Comparison of ENCODE assay signal across 1 cellular context in genomic region chr17:21402166-21402571, GRCh38.
TF ChIP-seq lines count a peak whose summit lies in the region.

No MANE protein-coding gene starts in this region.

TF ChIP-seq in HCT116, 20 proteins besides CTCF, POLR2A, EP300 and RAD21:
- peak; percentile 31; the same call in 1 of the 2 replicates for TF ChIP-seq SP1 (IDR thresholded peaks at IDR 0.05; ENCODE audit: low read depth)
- TF ChIP-seq ZFX (IDR thresholded peaks at IDR 0.05), result 0 out of 2 replicates have a peak, but pooled peaks have one; percentile 16
- TF ChIP-seq MAX (IDR thresholded peaks at IDR 0.05), result peak; percentile 68
- TF ChIP-seq JUND (IDR thresholded peaks at IDR 0.05), result peak; percentile 49; the same call in 1 of the 2 replicates
- TF ChIP-seq POLR2AphosphoS5 (IDR thresholded peaks at IDR 0.05; ENCODE audit: low read depth, low read length), result peak; percentile 40
- TF ChIP-seq FOSL1 (IDR thresholded peaks at IDR 0.05; ENCODE audit: low read depth), result peak; percentile 73
- peak; percentile 63 for TF ChIP-seq CBX3 (IDR thresholded peaks at IDR 0.05; ENCODE audit: low read depth)
TF ChIP-seq in HCT116: peak in this region for 7; not testable (repeated sequence) for 13.
